13 cellular contexts compared by ENCODE assay signal in genomic region chr7:101960323-101960722, GRCh38.
DNase-seq lines count a peak whose midpoint lies in the region; FAIRE-seq and TF ChIP-seq lines count a peak whose summit lies in the region.
"Had no signal": no experiment of that assay in that cellular context is flagged by ENCODE, and none has a peak within 500 bp of the region (broad histone marks: within the 10 kb centered on the region; RNA-seq: fewer than 3 reads in every experiment).

No MANE protein-coding gene starts in this region.

- no peak overlapping the region for H3K27ac ChIP-seq in HEK293 (ENCODE audit: extremely low read depth, low read depth, low read length)
- H3K27ac ChIP-seq in H1 (ENCODE audit: low read depth, low read length) = no peak overlapping the region
- H3K27ac ChIP-seq in stomach smooth muscle (ENCODE audit: low read length) = peak overlapping the region; percentile 58
- H3K27ac ChIP-seq in neural progenitor cell = no peak overlapping the region

- no peak overlapping the region for H3K4me3 Mint-ChIP-seq in Caco-2 (ENCODE audit: unreplicated experiment)
- H3K4me3 Mint-ChIP-seq in neural progenitor cell = no peak overlapping the region
- H3K4me3 Mint-ChIP-seq: CD14-positive monocyte; CD8-positive, alpha-beta T cell had no signal

- H3K4me1 ChIP-seq in Caco-2 (peaks cover 32% of the 10 kb centered on the region), HEK293 (ENCODE audit: control insufficient read depth, insufficient read depth, low read length) (no peaks in the 10 kb centered on the region), H1 (replicated peaks in 1 of 4; ENCODE audit: control insufficient read depth in 3 of 4, insufficient read depth in 4 of 4, low read length in 3 of 4) (peaks cover 0 to 6% (median 2%) of the 10 kb centered on the region in 4 experiments; a peak in 4 of 7 replicates), stomach smooth muscle (ENCODE audit: control insufficient read depth, insufficient read depth, low read length) (peaks cover 28% of the 10 kb centered on the region), neural progenitor cell (peaks cover 3% of the 10 kb centered on the region)

- H3K9ac ChIP-seq in H1 (replicated peaks in 1 of 4; ENCODE audit: extremely low read depth in 1 of 4, low read depth in 3 of 4, low read length in 3 of 4) (no peak overlapping the region), stomach smooth muscle (ENCODE audit: low read length in 2 of 2) (no peak overlapping the region), neural progenitor cell (no peak overlapping the region)

- CTCF ChIA-PET in Caco-2 (lab: Charles Lee) = no interaction called here
- CTCF ChIA-PET in HEK293 (lab: Yijun Ruan, JAX) = interaction anchor here (0.6 kb wide), 1 partner anchor 157 kb away, joined by 3 read pairs; no protein-coding TSS in a partner anchor
- CTCF ChIA-PET in H1 (lab: Charles Lee; ENCODE audit: partially characterized antibody) = interaction anchor here (0.8 to 1.3 kb wide), 5 partner anchors 13 to 417 kb away, joined by 3 to 5 read pairs (median 3); no protein-coding TSS in a partner anchor

- H2BK120ac ChIP-seq in H1 (replicated peaks; ENCODE audit: low read depth, low read length) = no peak overlapping the region

- H3K56ac ChIP-seq in H1 (replicated peaks; ENCODE audit: insufficient read length, low read depth, low read length) = no peak overlapping the region

- intact Hi-C loops in Caco-2 (cut with micrococcal nuclease; ENCODE audit: unreplicated experiment) = no loop called here

- H3K18ac ChIP-seq in H1 (ENCODE audit: extremely low read depth, low read length) = no peak overlapping the region

- H2AK5ac ChIP-seq in H1 (ENCODE audit: low read depth, low read length) = no peak overlapping the region

- H3K23me2 ChIP-seq in H1 (ENCODE audit: low read depth, low read length) = no peaks in the 10 kb centered on the region

- H3K27me3 ChIP-seq in Caco-2 (replicated peaks; ENCODE audit: control insufficient read depth, insufficient read depth, low read length) = no peaks in the 10 kb centered on the region
- no peaks in the 10 kb centered on the region for H3K27me3 ChIP-seq in H1 (replicated peaks in 1 of 4; ENCODE audit: control insufficient read depth in 3 of 4, extremely low read depth in 1 of 4, insufficient read depth in 3 of 4, low read length in 3 of 4)
- H3K27me3 ChIP-seq in stomach smooth muscle (ENCODE audit: control insufficient read depth in 1 of 2, insufficient read depth in 2 of 2, low read length in 2 of 2) = no peaks in the 10 kb centered on the region
- H3K27me3 ChIP-seq in neural progenitor cell = no peaks in the 10 kb centered on the region
- H3K27me3 ChIP-seq: BE2C had no signal

- H3K9me3 ChIP-seq in Caco-2 = no peaks in the 10 kb centered on the region
- no peaks in the 10 kb centered on the region for H3K9me3 ChIP-seq in HEK293 (ENCODE audit: control insufficient read depth, insufficient read depth, low read depth, low read length)
- no peaks in the 10 kb centered on the region for H3K9me3 ChIP-seq in H1 (ENCODE audit: insufficient read depth in 2 of 2, low read depth in 1 of 2, low read length in 1 of 2)
- no peaks in the 10 kb centered on the region for H3K9me3 ChIP-seq in stomach smooth muscle (ENCODE audit: control insufficient read depth in 2 of 2, low read length in 2 of 2)
- H3K9me3 ChIP-seq in neural progenitor cell (ENCODE audit: low read depth) = no peaks in the 10 kb centered on the region
- H3K9me3 ChIP-seq: A549, BE2C had no signal

- no peak overlapping the region for H4K5ac ChIP-seq in H1 (ENCODE audit: insufficient read length, low read depth, low read length)

- H3K23ac ChIP-seq in H1 (ENCODE audit: insufficient read length) = no peak overlapping the region

- H2AFZ ChIP-seq in H1 (ENCODE audit: low read length) (no peak overlapping the region), neural progenitor cell (replicated peaks) (no peak overlapping the region)

- no peak overlapping the region for H4K91ac ChIP-seq in H1 (replicated peaks; ENCODE audit: insufficient read length, low read length)

- H3K4me3 ChIP-seq in Caco-2 (ENCODE audit: low read depth, low read length) (no peak overlapping the region), HEK293 (ENCODE audit: low read depth, low read length) (no peak overlapping the region), H1 (ENCODE audit: extremely low read depth in 1 of 4, insufficient read depth in 2 of 4, low read depth in 3 of 4, low read length in 4 of 4) (no peak overlapping the region), stomach smooth muscle (ENCODE audit: low read length in 2 of 2) (no peak overlapping the region), neural progenitor cell (no peak overlapping the region)
- H3K4me3 ChIP-seq: A549 had no signal

- POLR2A ChIA-PET in Caco-2 (lab: Charles Lee) = no interaction called here
- POLR2A ChIA-PET in HEK293 (lab: Yijun Ruan, JAX) = no interaction called here
- POLR2A ChIA-PET in H1 (lab: Charles Lee; ENCODE audit: partially characterized antibody) = interaction anchor here (0.5 to 0.6 kb wide), 2 partner anchors 253 to 435 kb away, joined by 3 read pairs; no protein-coding TSS in a partner anchor

- H3K36me3 ChIP-seq in Caco-2 (ENCODE audit: control insufficient read depth, insufficient read depth, low read length) = no peaks in the 10 kb centered on the region
- no peaks in the 10 kb centered on the region for H3K36me3 ChIP-seq in HEK293 (ENCODE audit: control insufficient read depth in 2 of 2, insufficient read depth in 1 of 2, low read length in 2 of 2)
- no peaks in the 10 kb centered on the region for H3K36me3 ChIP-seq in H1 (ENCODE audit: control insufficient read depth in 2 of 4, insufficient read depth in 4 of 4, low read length in 3 of 4)
- no peaks in the 10 kb centered on the region for H3K36me3 ChIP-seq in stomach smooth muscle (ENCODE audit: control insufficient read depth in 2 of 2, insufficient read depth in 2 of 2, low read length in 2 of 2)
- H3K36me3 ChIP-seq in neural progenitor cell = no peaks in the 10 kb centered on the region
- H3K36me3 ChIP-seq: BE2C had no signal

- no peaks in the 10 kb centered on the region for H3K27me3 Mint-ChIP-seq in Caco-2 (ENCODE audit: insufficient read depth, unreplicated experiment)
- H3K27me3 Mint-ChIP-seq in neural progenitor cell (ENCODE audit: insufficient read depth, low read depth) = peaks cover 7% of the 10 kb centered on the region

- DNase-seq in Caco-2 (no peak), H1 (ENCODE audit: low read depth in 1 of 2, low spot score in 2 of 2) (no peak), GOT3 (lab: John Stamatoyannopoulos, UW) (no peak), neural progenitor cell (ENCODE audit: low spot score) (no peak)
- DNase-seq: BE2C; CD8-positive, alpha-beta T cell; COR-L47; GF-D8; H7 had no signal

- H3F3A ChIP-seq in neural progenitor cell (ENCODE audit: low read depth) = no peaks in the 10 kb centered on the region

- no peak overlapping the region for H2BK20ac ChIP-seq in H1 (ENCODE audit: low read length)

- BruUV-seq in Caco-2 (replicated peaks; lab: Mats Ljungman, UMichigan) = no TSS peak

- no peak overlapping the region for H2BK5ac ChIP-seq in H1 (ENCODE audit: low read depth, low read length)

- no peak for TF ChIP-seq EP300 in H1 (IDR thresholded peaks at IDR 0.05; ENCODE audit: borderline replicate concordance in 1 of 2, low read depth in 2 of 2, low read length in 2 of 2)

- peaks cover 0 to 77% of the 10 kb centered on the region in 2 experiments; a peak in 2 of 4 replicates for H3K79me2 ChIP-seq in H1 (ENCODE audit: control insufficient read depth in 1 of 2, insufficient read depth in 2 of 2, low read length in 2 of 2)
- peaks cover 75% of the 10 kb centered on the region for H3K79me2 ChIP-seq in neural progenitor cell (ENCODE audit: low read depth)

- H4K20me1 ChIP-seq in H1 (replicated peaks in 1 of 2; ENCODE audit: control insufficient read depth in 1 of 2, insufficient read depth in 2 of 2, low read length in 2 of 2) (peaks cover 0 to 5% of the 10 kb centered on the region in 2 experiments), neural progenitor cell (ENCODE audit: low read depth) (peaks cover 83% of the 10 kb centered on the region)

- TF ChIP-seq CTCF in Caco-2 (IDR thresholded peaks at IDR 0.05; ENCODE audit: insufficient read depth in 1 of 2, low read depth in 1 of 2, low read length in 1 of 2, severe bottlenecking in 1 of 2, unreplicated experiment in 1 of 2) (no peak), HEK293 (tag by site-specific recombination; IDR thresholded peaks at IDR 0.05) (no peak), H1 (IDR thresholded peaks at IDR 0.05; ENCODE audit: control extremely low read depth in 1 of 3, insufficient read depth in 1 of 3, low read depth in 1 of 3, low read length in 3 of 3) (no peak), neural progenitor cell (IDR thresholded peaks at IDR 0.05) (no peak)

- no peak for TF ChIP-seq POLR2A in H1 (IDR thresholded peaks at IDR 0.05; ENCODE audit: control extremely low read depth in 1 of 2, low read depth in 2 of 2, low read length in 2 of 2)

- no peak overlapping the region for H2BK12ac ChIP-seq in H1 (ENCODE audit: low read depth, low read length)

- H3K36me3 Mint-ChIP-seq in Caco-2 (ENCODE audit: insufficient read depth, unreplicated experiment) (peaks cover 63% of the 10 kb centered on the region), neural progenitor cell (peaks cover 4% of the 10 kb centered on the region)

- H2BK15ac ChIP-seq in H1 (ENCODE audit: low read length) = no peak overlapping the region

- H3K4me1 Mint-ChIP-seq in Caco-2 (ENCODE audit: low read depth, unreplicated experiment) = peaks cover 45% of the 10 kb centered on the region
- H3K4me1 Mint-ChIP-seq in neural progenitor cell = peaks cover 23% of the 10 kb centered on the region

- peak overlapping the region; percentile 72 for H3K27ac Mint-ChIP-seq in Caco-2 (ENCODE audit: unreplicated experiment)
- H3K27ac Mint-ChIP-seq in neural progenitor cell = no peak overlapping the region
- H3K27ac Mint-ChIP-seq: CD8-positive, alpha-beta T cell had no signal

- no peak overlapping the region for H4K8ac ChIP-seq in H1 (ENCODE audit: extremely low read depth, insufficient read depth, low read length)

- H3K4me2 ChIP-seq in H1 (ENCODE audit: insufficient read depth in 1 of 2, low read depth in 2 of 2, low read length in 2 of 2) (no peak overlapping the region), neural progenitor cell (no peak overlapping the region)
- H3K4me2 ChIP-seq: A549 had no signal

- H3K14ac ChIP-seq in H1 (ENCODE audit: insufficient read length) = no peak overlapping the region

- H3K9me3 Mint-ChIP-seq in Caco-2 (ENCODE audit: unreplicated experiment) (no peaks in the 10 kb centered on the region), neural progenitor cell (no peaks in the 10 kb centered on the region)
- H3K9me3 Mint-ChIP-seq: CD14-positive monocyte; CD8-positive, alpha-beta T cell had no signal

- 77% methylated on average over 4 of the region's 4 CpGs; no CpG with 5 or more reads in 1 of the 2 experiments for WGBS in H1 (ENCODE audit: extremely low coverage in 1 of 2, insufficient coverage in 1 of 2, insufficient read length in 1 of 2, insufficient replicate concordance in 2 of 2, low coverage in 1 of 2, low lambda C conversion rate in 2 of 2, missing lambda C conversion rate in 1 of 2), 2 experiments

- H3K4ac ChIP-seq in H1 (replicated peaks; ENCODE audit: insufficient read length, low read depth, low read length) = no peak overlapping the region

- no peak for FAIRE-seq in H1 (lab: Jason Lieb, UNC)
- FAIRE-seq: A549 had no signal

- H3K79me1 ChIP-seq in H1 (ENCODE audit: low read depth, low read length) = peaks cover 17% of the 10 kb centered on the region

- TF ChIP-seq RAD21 in H1 (IDR thresholded peaks at IDR 0.05 in 1 of 2, conservative IDR thresholded peaks at IDR 0.05 in 1 of 2; ENCODE audit: low read depth in 2 of 2, low read length in 2 of 2) = no peak
